Comparison of ENCODE assay signal across 12 cellular contexts in genomic region chr2:55862673-55863390, GRCh38.
DNase-seq lines count a peak whose midpoint lies in the region; ATAC-seq and TF ChIP-seq lines count a peak whose summit lies in the region.
"Had no signal": no experiment of that assay in that cellular context is flagged by ENCODE, and none has a peak within 500 bp of the region (broad histone marks: within the 10 kb centered on the region; RNA-seq: fewer than 3 reads in every experiment).

No MANE protein-coding gene starts in this region.

- peaks cover 0 to 15% of the 10 kb centered on the region in 2 experiments; a peak in 1 of 4 replicates for H3K4me1 ChIP-seq in SK-N-SH (ENCODE audit: control insufficient read depth in 1 of 2, insufficient read depth in 2 of 2, low read depth in 1 of 2, low read length in 1 of 2)
- no peaks in the 10 kb centered on the region for H3K4me1 ChIP-seq in prostate gland (replicated peaks)

- H3K4me2 ChIP-seq in SK-N-SH: no peak overlapping the region; the same call in 1 of the 2 replicates

- H3K27ac ChIP-seq in SK-N-SH (ENCODE audit: low read depth in 2 of 2, low read length in 1 of 2) (peak overlapping the region; percentile 67 to 96; a peak in 3 of 4 replicates), prostate gland (no peak overlapping the region)

- no peaks in the 10 kb centered on the region for H3K9me2 ChIP-seq in SK-N-SH

- no peak for TF ChIP-seq POLR2A in prostate gland (IDR thresholded peaks at IDR 0.05)

- CTCF ChIA-PET in SK-N-SH (lab: Yijun Ruan, JAX): no interaction called here

- WGBS in SK-N-SH (ENCODE audit: low lambda C conversion rate): 43% methylated on average over 7 of the region's 7 CpGs
- WGBS in prostate gland: 92% methylated on average over 7 of the region's 7 CpGs

- ATAC-seq in HG03196 (IDR thresholded peaks at IDR 0.05; ENCODE audit: unreplicated experiment) (no peak), HG02852 (IDR thresholded peaks at IDR 0.05; ENCODE audit: unreplicated experiment) (no peak), HG03097 (IDR thresholded peaks at IDR 0.05; ENCODE audit: low FRiP score, unreplicated experiment) (no peak)

- TF ChIP-seq EP300 in SK-N-SH (IDR thresholded peaks at IDR 0.05; ENCODE audit: borderline replicate concordance in 1 of 2, low read depth in 1 of 2, low read length in 1 of 2): peak; percentile 59 to 95

- H3K4me3 ChIP-seq in SK-N-SH (ENCODE audit: low read depth in 2 of 2, low read length in 1 of 2) (no peak overlapping the region), fibroblast of villous mesenchyme (ENCODE audit: low read depth, low read length) (no peak overlapping the region), prostate gland (no peak overlapping the region)

- peak; percentile 100 for DNase-seq in EH (ENCODE audit: low read depth)
- no peak for DNase-seq in SK-N-SH
- peak; percentile 100 for DNase-seq in fibroblast of villous mesenchyme (ENCODE audit: low read depth)
- DNase-seq in pulmonary artery endothelial cell (ENCODE audit: low read depth, low spot score): peak; percentile 93
- no peak for DNase-seq in prostate gland (ENCODE audit: low spot score)
- DNase-seq: activated CD4-positive, alpha-beta T cell treated with anti-CD3 and anti-CD28 coated beads for 4 hours; H7; NCI-H187 treated with DMSO at 0.1 percent for 48 hours; posterior cingulate gyrus had no signal

- POLR2A ChIA-PET in SK-N-SH (lab: Yijun Ruan, JAX): no interaction called here

- H3K79me2 ChIP-seq in SK-N-SH (ENCODE audit: insufficient read depth): no peaks in the 10 kb centered on the region

- no peaks in the 10 kb centered on the region for H3K27me3 ChIP-seq in SK-N-SH (ENCODE audit: insufficient read depth)
- no peaks in the 10 kb centered on the region for H3K27me3 ChIP-seq in prostate gland (replicated peaks; ENCODE audit: insufficient read depth)

- no peak overlapping the region for H2AFZ ChIP-seq in SK-N-SH (ENCODE audit: low read depth)

- peaks cover 5 to 23% of the 10 kb centered on the region in 2 experiments for H3K36me3 ChIP-seq in SK-N-SH (replicated peaks in 1 of 2; ENCODE audit: control insufficient read depth in 1 of 2, insufficient read depth in 2 of 2, low read length in 1 of 2)
- no peaks in the 10 kb centered on the region for H3K36me3 ChIP-seq in prostate gland

- TF ChIP-seq CTCF in SK-N-SH (IDR thresholded peaks at IDR 0.05): no peak
- no peak for TF ChIP-seq CTCF in fibroblast of villous mesenchyme (IDR thresholded peaks at IDR 0.05; ENCODE audit: insufficient read depth, low read depth, low read length)
- no peak for TF ChIP-seq CTCF in prostate gland (IDR thresholded peaks at IDR 0.05)

- H4K20me1 ChIP-seq in SK-N-SH (ENCODE audit: insufficient read depth): no peaks in the 10 kb centered on the region

- H3K9me3 ChIP-seq in SK-N-SH (no peaks in the 10 kb centered on the region), prostate gland (no peaks in the 10 kb centered on the region)

- H3K9ac ChIP-seq in SK-N-SH: peak overlapping the region; percentile 62

- peaks cover 43% of the 10 kb centered on the region for H3F3A ChIP-seq in SK-N-SH (replicated peaks; ENCODE audit: insufficient read depth)

- intact Hi-C loops in prostate gland (cut with DNase I): no loop called here

- no peak for TF ChIP-seq RAD21 in SK-N-SH (IDR thresholded peaks at IDR 0.05; ENCODE audit: low read length)

TF ChIP-seq in SK-N-SH, 30 proteins besides CTCF, POLR2A, EP300 and RAD21 (continues in another document):
- no peak for TF ChIP-seq EZH2phosphoT487 (IDR thresholded peaks at IDR 0.05; ENCODE audit: borderline replicate concordance, low read depth)
- peak; percentile 42; the same call in 1 of the 2 replicates for TF ChIP-seq YY1 (IDR thresholded peaks at IDR 0.05; ENCODE audit: low read depth)
- no peak; the same call in 1 of the 2 replicates for TF ChIP-seq GABPA (IDR thresholded peaks at IDR 0.05; ENCODE audit: low read depth)
- TF ChIP-seq REST (IDR thresholded peaks at IDR 0.05; ENCODE audit: low read depth, low read length): no peak
- TF ChIP-seq MAX (IDR thresholded peaks at IDR 0.05; ENCODE audit: low read depth): peak; percentile 77
- TF ChIP-seq FOXM1 (IDR thresholded peaks at IDR 0.05; ENCODE audit: low read depth): peak; percentile 79
- peak; percentile 88 for TF ChIP-seq PBX3 (IDR thresholded peaks at IDR 0.05)
- no peak for TF ChIP-seq MXI1 (IDR thresholded peaks at IDR 0.05; ENCODE audit: low read depth, low read length)
- peak; percentile 60; the same call in 1 of the 2 replicates for TF ChIP-seq SIN3A (IDR thresholded peaks at IDR 0.05; ENCODE audit: borderline replicate concordance, low read depth, low read length)
- peak; percentile 79 for TF ChIP-seq ZBTB33 (IDR thresholded peaks at IDR 0.05; ENCODE audit: borderline replicate concordance, low read depth)
- peak; percentile 72; the same call in 1 of the 2 replicates for TF ChIP-seq RXRA (IDR thresholded peaks at IDR 0.05; ENCODE audit: borderline replicate concordance, low read depth)
- 0 out of 2 replicates have a peak, but pooled peaks have one; percentile 42 for TF ChIP-seq MEF2A (IDR thresholded peaks at IDR 0.05; ENCODE audit: borderline replicate concordance, low read depth)
- TF ChIP-seq NRF1 (IDR thresholded peaks at IDR 0.05; ENCODE audit: low read depth, low read length): no peak
- peak; percentile 94 for TF ChIP-seq TCF12 (IDR thresholded peaks at IDR 0.05)
- TF ChIP-seq RFX5 (IDR thresholded peaks at IDR 0.05; ENCODE audit: low read length): no peak
- TF ChIP-seq TAF1 (IDR thresholded peaks at IDR 0.05; ENCODE audit: borderline replicate concordance, low read depth, low read length): no peak
- no peak for TF ChIP-seq FOXJ3 (CRISPR knock-in tag; IDR thresholded peaks at IDR 0.05)
- no peak for TF ChIP-seq IRF3 (IDR thresholded peaks at IDR 0.05; ENCODE audit: low read depth, low read length)

Comparison
In these comparisons a context has a peak if more than half of its experiments do, and no peak if none do; other contexts are left out.
1. DNase-seq: peak in EH (single experiment), fibroblast of villous mesenchyme (single experiment) and pulmonary artery endothelial cell (single experiment); none in SK-N-SH (single experiment) and prostate gland (single experiment).
2. H3K27ac ChIP-seq: peak in SK-N-SH (2 of 2); none in prostate gland (0 of 2).